Comparison of ENCODE assay signal across 22 cellular contexts in genomic region chr9:13860926-13861325, GRCh38.
DNase-seq lines count a peak whose midpoint lies in the region; ATAC-seq and TF ChIP-seq lines count a peak whose summit lies in the region.
"Had no signal": no experiment of that assay in that cellular context is flagged by ENCODE, and none has a peak within 500 bp of the region (broad histone marks: within the 10 kb centered on the region; RNA-seq: fewer than 3 reads in every experiment).

No MANE protein-coding gene starts in this region.

- H3K27me3 ChIP-seq in heart left ventricle (no peaks in the 10 kb centered on the region), NT2/D1 (ENCODE audit: insufficient read depth, insufficient read length) (no peaks in the 10 kb centered on the region), iPS-20b (ENCODE audit: insufficient read depth, low read length) (no peaks in the 10 kb centered on the region), subcutaneous abdominal adipose tissue (ENCODE audit: control insufficient read depth in 5 of 5, insufficient read depth in 4 of 5, low read length in 5 of 5) (no peaks in the 10 kb centered on the region)
- H3K27me3 ChIP-seq: BLaER1, neutrophil, right lobe of liver, suprapubic skin, upper lobe of right lung had no signal

- H3K4me1 ChIP-seq in heart left ventricle (peaks cover 0 to 43% (median 21%) of the 10 kb centered on the region in 12 donors), NT2/D1 (ENCODE audit: insufficient read depth, insufficient read length) (no peaks in the 10 kb centered on the region), iPS-20b (ENCODE audit: insufficient read depth, low read length) (peaks cover 26% of the 10 kb centered on the region), subcutaneous abdominal adipose tissue (ENCODE audit: control insufficient read depth in 5 of 5, insufficient read depth in 5 of 5, low read length in 5 of 5) (peaks cover 9 to 53% (median 41%) of the 10 kb centered on the region in 5 donors)
- H3K4me1 ChIP-seq: BLaER1, right lobe of liver had no signal

- TF ChIP-seq POLR2A in heart left ventricle (IDR thresholded peaks at IDR 0.05) = no peak

- no peak overlapping the region for H3K9ac ChIP-seq in NT2/D1 (ENCODE audit: insufficient read length, low read depth)
- peak overlapping the region; percentile 29; the same call in 1 of the 2 replicates for H3K9ac ChIP-seq in iPS-20b (ENCODE audit: low read depth, low read length)
- H3K9ac ChIP-seq in subcutaneous abdominal adipose tissue (ENCODE audit: low read length in 5 of 5) = peak overlapping the region in 1 of 5 donors; percentile 58
- H3K9ac ChIP-seq: BLaER1 had no signal

- no peak for TF ChIP-seq CTCF in heart left ventricle (IDR thresholded peaks at IDR 0.05)

- H3K9me3 ChIP-seq in heart left ventricle = no peaks in the 10 kb centered on the region
- H3K9me3 ChIP-seq in NT2/D1 (ENCODE audit: insufficient read depth, low read length) = no peaks in the 10 kb centered on the region
- no peaks in the 10 kb centered on the region for H3K9me3 ChIP-seq in iPS-20b (ENCODE audit: insufficient read depth, low read depth, low read length)
- no peaks in the 10 kb centered on the region for H3K9me3 ChIP-seq in subcutaneous abdominal adipose tissue (ENCODE audit: control insufficient read depth in 5 of 5, low read length in 5 of 5)
- H3K9me3 ChIP-seq: BLaER1, neutrophil, right lobe of liver, suprapubic skin, upper lobe of right lung had no signal

- intact Hi-C loops in heart left ventricle (cut with DNase I) (loop anchor here in 4 of 10 donors (5.0 to 10.0 kb wide), 6 partner anchors 36 to 491 kb away; partner anchors contain the start of gene NFIB (in 1 of the 4)), left ventricle myocardium superior (cut with micrococcal nuclease) (no loop called here)

- no peak for DNase-seq in heart left ventricle
- DNase-seq in left ventricle myocardium superior = no peak
- peak; percentile 15 for DNase-seq in NT2/D1 (ENCODE audit: low read depth, low spot score)
- DNase-seq in EL = no peak
- DNase-seq in activated T-cell treated with anti-CD3 and anti-CD28 coated beads, Interleukin-2, amount 50 U/mL, for 48 hours = no peak
- DNase-seq: activated CD4-positive, alpha-beta T cell treated with anti-CD3 and anti-CD28 coated beads, Interleukin-2, amount 50 U/mL, for 4 hours; activated CD4-positive, CD25-positive, alpha-beta regulatory T cell; activated naive CD8-positive, alpha-beta T cell treated with anti-CD3 and anti-CD28 coated beads for 36 hours; DMS153; NCI-H146; NCI-H226; NCI-H82; right lobe of liver; stimulated activated CD4-positive, alpha-beta T cell treated with anti-CD3 and anti-CD28 coated beads, Interleukin-4, amount 100 ng/mL, for 4 hours; upper lobe of right lung had no signal

- no peak for ATAC-seq in heart left ventricle
- ATAC-seq in left ventricle myocardium superior = no peak
- ATAC-seq in GM21825 (IDR thresholded peaks at IDR 0.05; ENCODE audit: unreplicated experiment) = no peak
- ATAC-seq: right lobe of liver; stimulated activated memory B cell treated with anti-CD40 and anti-IgM and Interleukin-4, amounts not matched to agents 10 μg/mL and 1 μg/mL and 100 μg/mL, for 72 hours; upper lobe of right lung had no signal

- H3K36me3 ChIP-seq in heart left ventricle (no peaks in the 10 kb centered on the region), NT2/D1 (ENCODE audit: insufficient read depth, insufficient read length, low read length) (no peaks in the 10 kb centered on the region), iPS-20b (ENCODE audit: insufficient read depth, low read depth, low read length) (no peaks in the 10 kb centered on the region), subcutaneous abdominal adipose tissue (ENCODE audit: control insufficient read depth in 5 of 5, insufficient read depth in 5 of 5, low read length in 5 of 5) (no peaks in the 10 kb centered on the region)
- H3K36me3 ChIP-seq: BLaER1, neutrophil, right lobe of liver, suprapubic skin, upper lobe of right lung had no signal

- peak overlapping the region in 8 of 12 donors; percentile 3 to 60 (median 21) for H3K27ac ChIP-seq in heart left ventricle
- peak overlapping the region; percentile 37 for H3K27ac ChIP-seq in iPS-20b (ENCODE audit: low read length)
- H3K27ac ChIP-seq in subcutaneous abdominal adipose tissue (ENCODE audit: low read depth, low read length) = peak overlapping the region; percentile 97
- H3K27ac ChIP-seq: BLaER1, neutrophil, right lobe of liver, suprapubic skin, upper lobe of right lung had no signal

- H3K4me3 ChIP-seq in heart left ventricle (no peak overlapping the region), NT2/D1 (ENCODE audit: insufficient read length, low read depth) (no peak overlapping the region), iPS-20b (ENCODE audit: low read length) (no peak overlapping the region), subcutaneous abdominal adipose tissue (ENCODE audit: low read depth in 1 of 5, low read length in 5 of 5) (no peak overlapping the region)
- H3K4me3 ChIP-seq: BLaER1, right lobe of liver, suprapubic skin, upper lobe of right lung had no signal

- 54 to 70% (median 65%) methylated on average over 3 of the region's 3 CpGs for WGBS in heart left ventricle, 4 donors

Comparison
In these comparisons a context has a peak if more than half of its experiments do, and no peak if none do; other contexts are left out.
1. H3K27ac ChIP-seq: peak in every context shown above with its lines; median percentile 97 in subcutaneous abdominal adipose tissue; 37 in iPS-20b; 21 in heart left ventricle.